1 cellular context compared by ENCODE assay signal in genomic region chr2:62379576-62379975, GRCh38.
TF ChIP-seq lines count a peak whose summit lies in the region.

No MANE protein-coding gene starts in this region.

TF ChIP-seq in HepG2, 621 proteins besides CTCF, POLR2A, EP300 and RAD21 (continued from another document):
- TF ChIP-seq ZNF784 (CRISPR knock-in tag; IDR thresholded peaks at IDR 0.05; ENCODE audit: borderline replicate concordance) (no peak), ZNF382 (CRISPR knock-in tag; IDR thresholded peaks at IDR 0.05; ENCODE audit: borderline replicate concordance) (no peak), NFKBIZ (CRISPR knock-in tag; IDR thresholded peaks at IDR 0.05) (no peak), ZZZ3 (CRISPR knock-in tag; IDR thresholded peaks at IDR 0.05; ENCODE audit: borderline replicate concordance) (no peak), ZMAT5 (CRISPR knock-in tag; IDR thresholded peaks at IDR 0.05; ENCODE audit: borderline replicate concordance, low read depth) (no peak), ZNF775 (CRISPR knock-in tag; IDR thresholded peaks at IDR 0.05; ENCODE audit: borderline replicate concordance) (no peak), ZNF567 (CRISPR knock-in tag; IDR thresholded peaks at IDR 0.05; ENCODE audit: borderline replicate concordance) (no peak), PAF1 (CRISPR knock-in tag; IDR thresholded peaks at IDR 0.05) (no peak), AKNA (CRISPR knock-in tag; IDR thresholded peaks at IDR 0.05; ENCODE audit: borderline replicate concordance) (no peak), SOX6 (IDR thresholded peaks at IDR 0.05) (no peak), SOX6 (CRISPR knock-in tag; IDR thresholded peaks at IDR 0.05) (no peak), ZNF772 (CRISPR knock-in tag; IDR thresholded peaks at IDR 0.05) (no peak), UBTF (CRISPR knock-in tag; IDR thresholded peaks at IDR 0.05) (no peak), BCLAF1 (IDR thresholded peaks at IDR 0.05) (no peak), ZNF788 (CRISPR knock-in tag; IDR thresholded peaks at IDR 0.05; ENCODE audit: borderline replicate concordance) (no peak), HNRNPL (IDR thresholded peaks at IDR 0.05; ENCODE audit: low read depth, low read length) (no peak)
- TF ChIP-seq, protein P1, sequence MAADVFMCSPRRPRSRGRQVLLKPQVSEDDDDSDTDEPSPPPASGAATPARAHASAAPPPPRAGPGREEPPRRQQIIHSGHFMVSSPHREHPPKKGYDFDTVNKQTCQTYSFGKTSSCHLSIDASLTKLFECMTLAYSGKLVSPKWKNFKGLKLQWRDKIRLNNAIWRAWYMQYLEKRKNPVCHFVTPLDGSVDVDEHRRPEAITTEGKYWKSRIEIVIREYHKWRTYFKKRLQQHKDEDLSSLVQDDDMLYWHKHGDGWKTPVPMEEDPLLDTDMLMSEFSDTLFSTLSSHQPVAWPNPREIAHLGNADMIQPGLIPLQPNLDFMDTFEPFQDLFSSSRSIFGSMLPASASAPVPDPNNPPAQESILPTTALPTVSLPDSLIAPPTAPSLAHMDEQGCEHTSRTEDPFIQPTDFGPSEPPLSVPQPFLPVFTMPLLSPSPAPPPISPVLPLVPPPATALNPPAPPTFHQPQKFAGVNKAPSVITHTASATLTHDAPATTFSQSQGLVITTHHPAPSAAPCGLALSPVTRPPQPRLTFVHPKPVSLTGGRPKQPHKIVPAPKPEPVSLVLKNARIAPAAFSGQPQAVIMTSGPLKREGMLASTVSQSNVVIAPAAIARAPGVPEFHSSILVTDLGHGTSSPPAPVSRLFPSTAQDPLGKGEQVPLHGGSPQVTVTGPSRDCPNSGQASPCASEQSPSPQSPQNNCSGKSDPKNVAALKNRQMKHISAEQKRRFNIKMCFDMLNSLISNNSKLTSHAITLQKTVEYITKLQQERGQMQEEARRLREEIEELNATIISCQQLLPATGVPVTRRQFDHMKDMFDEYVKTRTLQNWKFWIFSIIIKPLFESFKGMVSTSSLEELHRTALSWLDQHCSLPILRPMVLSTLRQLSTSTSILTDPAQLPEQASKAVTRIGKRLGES (CRISPR knock-in tag; IDR thresholded peaks at IDR 0.05; ENCODE audit: borderline replicate concordance): no peak
- TF ChIP-seq, protein P2, sequence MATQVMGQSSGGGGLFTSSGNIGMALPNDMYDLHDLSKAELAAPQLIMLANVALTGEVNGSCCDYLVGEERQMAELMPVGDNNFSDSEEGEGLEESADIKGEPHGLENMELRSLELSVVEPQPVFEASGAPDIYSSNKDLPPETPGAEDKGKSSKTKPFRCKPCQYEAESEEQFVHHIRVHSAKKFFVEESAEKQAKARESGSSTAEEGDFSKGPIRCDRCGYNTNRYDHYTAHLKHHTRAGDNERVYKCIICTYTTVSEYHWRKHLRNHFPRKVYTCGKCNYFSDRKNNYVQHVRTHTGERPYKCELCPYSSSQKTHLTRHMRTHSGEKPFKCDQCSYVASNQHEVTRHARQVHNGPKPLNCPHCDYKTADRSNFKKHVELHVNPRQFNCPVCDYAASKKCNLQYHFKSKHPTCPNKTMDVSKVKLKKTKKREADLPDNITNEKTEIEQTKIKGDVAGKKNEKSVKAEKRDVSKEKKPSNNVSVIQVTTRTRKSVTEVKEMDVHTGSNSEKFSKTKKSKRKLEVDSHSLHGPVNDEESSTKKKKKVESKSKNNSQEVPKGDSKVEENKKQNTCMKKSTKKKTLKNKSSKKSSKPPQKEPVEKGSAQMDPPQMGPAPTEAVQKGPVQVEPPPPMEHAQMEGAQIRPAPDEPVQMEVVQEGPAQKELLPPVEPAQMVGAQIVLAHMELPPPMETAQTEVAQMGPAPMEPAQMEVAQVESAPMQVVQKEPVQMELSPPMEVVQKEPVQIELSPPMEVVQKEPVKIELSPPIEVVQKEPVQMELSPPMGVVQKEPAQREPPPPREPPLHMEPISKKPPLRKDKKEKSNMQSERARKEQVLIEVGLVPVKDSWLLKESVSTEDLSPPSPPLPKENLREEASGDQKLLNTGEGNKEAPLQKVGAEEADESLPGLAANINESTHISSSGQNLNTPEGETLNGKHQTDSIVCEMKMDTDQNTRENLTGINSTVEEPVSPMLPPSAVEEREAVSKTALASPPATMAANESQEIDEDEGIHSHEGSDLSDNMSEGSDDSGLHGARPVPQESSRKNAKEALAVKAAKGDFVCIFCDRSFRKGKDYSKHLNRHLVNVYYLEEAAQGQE (IDR thresholded peaks at IDR 0.05; ENCODE audit: borderline replicate concordance in 1 of 2, low read depth in 1 of 2, low read length in 2 of 2): no peak
